In genomic region chr2:98866033-98866432, GRCh38 we compare ENCODE assay signal across 2 cellular contexts.
TF ChIP-seq lines count a peak whose summit lies in the region.

No MANE protein-coding gene starts in this region.

TF ChIP-seq in SK-N-SH, 30 proteins besides CTCF, POLR2A, EP300 and RAD21 (continued from another document):
- TF ChIP-seq ELF1 (IDR thresholded peaks at IDR 0.05), result no peak
- no peak for TF ChIP-seq PBX3 (IDR thresholded peaks at IDR 0.05)
- TF ChIP-seq YY1 (IDR thresholded peaks at IDR 0.05; ENCODE audit: low read depth), result no peak

TF ChIP-seq in SK-N-SH treated with all-trans-retinoic acid at 6 μM for 48 hours, 23 proteins besides CTCF, POLR2A, EP300 and RAD21 (continued from another document):
- TF ChIP-seq POU6F1 (CRISPR knock-in tag; IDR thresholded peaks at IDR 0.05; ENCODE audit: borderline replicate concordance, low read depth) (no peak), ZNF70 (CRISPR knock-in tag; IDR thresholded peaks at IDR 0.05) (no peak), ZFP30 (CRISPR knock-in tag; IDR thresholded peaks at IDR 0.05) (no peak), PPARA (CRISPR knock-in tag; IDR thresholded peaks at IDR 0.05; ENCODE audit: borderline replicate concordance) (no peak), ZC3H10 (CRISPR knock-in tag; IDR thresholded peaks at IDR 0.05) (no peak), CSDC2 (CRISPR knock-in tag; IDR thresholded peaks at IDR 0.05) (no peak), TSHZ2 (CRISPR knock-in tag; IDR thresholded peaks at IDR 0.05) (no peak), CREB5 (CRISPR knock-in tag; IDR thresholded peaks at IDR 0.05; ENCODE audit: low read depth) (no peak), TOX (CRISPR knock-in tag; IDR thresholded peaks at IDR 0.05; ENCODE audit: borderline replicate concordance) (no peak), OSR1 (CRISPR knock-in tag; IDR thresholded peaks at IDR 0.05) (no peak)
